In genomic region chr6:127634178-127634577, GRCh38 we compare ENCODE assay signal across 27 cellular contexts. TPM values are rescaled to one million over a fixed set of nuclear protein-coding genes. Genes with fewer than 3 reads are reported as not detected.
"Had no signal": no experiment of that assay in that cellular context is flagged by ENCODE, and none has a peak within 500 bp of the region (broad histone marks: within the 10 kb centered on the region; RNA-seq: fewer than 3 reads in every experiment).

No MANE protein-coding gene starts in this region.

- DNase-seq: activated CD4-positive, alpha-beta T cell treated with anti-CD3 and anti-CD28 coated beads for 4 hours; activated CD4-positive, alpha-beta T cell treated with anti-CD3 and anti-CD28 coated beads, Interleukin-2, amount 50 U/mL, for 48 hours; activated CD4-positive, CD25-positive, alpha-beta regulatory T cell; activated naive CD4-positive, alpha-beta T cell treated with anti-CD3 and anti-CD28 coated beads, Interleukin-2, amount 10 ng/mL, durations not matched to agents 7 days and 5 days; activated naive CD8-positive, alpha-beta T cell treated with anti-CD3 and anti-CD28 coated beads, Interleukin-2, amount 50 U/mL, for 24 hours; activated T-cell treated with anti-CD3 and anti-CD28 coated beads, Interleukin-2, amount 50 U/mL, for 48 hours; aorta; effector CD4-positive, alpha-beta T cell; gastrocnemius medialis; heart left ventricle; left cardiac atrium; naive B cell; occipital lobe; right lobe of liver; stimulated activated CD4-positive, alpha-beta T cell treated with anti-CD3 and anti-CD28 coated beads, Interleukin-1b, Interleukin-23, amount 100 ng/mL, for 48 hours; stimulated activated naive CD8-positive, alpha-beta T cell treated with anti-CD3 and anti-CD28 coated beads, Interleukin-15, amount 100 ng/mL, for 72 hours; T-helper 17 cell; tibial artery had no signal

- H3K4me1 ChIP-seq: gastrocnemius medialis, right lobe of liver, tibial artery had no signal

- H3K4me3 ChIP-seq: gastrocnemius medialis, heart left ventricle, right lobe of liver, skin epidermis, tibial artery had no signal

- H3K27me3 ChIP-seq: gastrocnemius medialis, right lobe of liver, tibial artery had no signal

- H3K36me3 ChIP-seq: gastrocnemius medialis, heart left ventricle, right lobe of liver, tibial artery had no signal

- H3K27ac ChIP-seq: gastrocnemius medialis, heart left ventricle, right lobe of liver, skin epidermis, tibial artery had no signal

- H3K9me3 ChIP-seq: gastrocnemius medialis, heart left ventricle, right lobe of liver, tibial artery had no signal

- ATAC-seq: activated naive CD8-positive, alpha-beta T cell treated with anti-CD3 and anti-CD28 coated beads, Interleukin-2, amount 50 U/mL, for 24 hours; gastrocnemius medialis; heart left ventricle; left cardiac atrium; stimulated activated effector memory CD8-positive, alpha-beta T cell treated with anti-CD3 and anti-CD28 coated beads, Interleukin-12 subunit alpha, Interleukin-12 subunit beta, amount 100 ng/mL, for 72 hours; stimulated activated naive CD8-positive, alpha-beta T cell treated with anti-CD3 and anti-CD28 coated beads, Interleukin-15, amount 100 ng/mL, for 72 hours; T-helper 17 cell had no signal

RNA-seq across cellular contexts. Expression of gene C6orf58, which starts 57.2 kb away (rescaled TPM):
- total RNA-seq: activated CD8-positive, alpha-beta memory T cell treated with anti-CD3 and anti-CD28 coated beads for 36 hours; aorta; cardiac septum; epithelial cell of proximal tubule; gastrocnemius medialis; heart left ventricle; left cardiac atrium; lower leg skin; mesenteric fat pad; mucosa of gallbladder; right lobe of liver; T-helper 17 cell; urinary bladder had no signal
